Comparison of ENCODE assay signal across 10 cellular contexts in the genomic region with DNA sequence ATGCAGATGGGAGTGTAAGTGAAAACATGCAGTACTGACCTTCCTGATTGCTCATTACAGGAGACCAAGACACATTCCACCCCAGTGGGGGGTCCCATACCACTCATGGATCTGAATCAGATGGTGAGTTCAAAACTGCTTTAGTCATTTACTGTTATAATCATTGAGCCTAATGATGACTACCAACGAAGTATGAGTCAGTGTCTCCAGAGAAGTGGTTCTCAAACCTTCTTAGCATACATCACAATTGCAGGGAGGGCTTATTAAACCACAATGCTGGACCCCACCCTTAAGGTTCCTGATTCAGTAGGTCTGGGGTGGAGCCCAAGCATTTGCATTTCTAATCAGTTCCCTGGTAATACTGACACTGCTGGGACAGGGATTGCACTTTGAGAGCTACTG.
DNase-seq lines count a peak whose midpoint lies in the region; ATAC-seq lines count a peak whose summit lies in the region.
"Had no signal": no experiment of that assay in that cellular context is flagged by ENCODE, and none has a peak within 500 bp of the region (broad histone marks: within the 10 kb centered on the region; RNA-seq: fewer than 3 reads in every experiment).

No MANE protein-coding gene starts in this region.

- H3K4me1 ChIP-seq in HUES48 (ENCODE audit: control insufficient read depth, insufficient read depth, low read length) (peaks cover 28% of the 10 kb centered on the region), adipocyte (ENCODE audit: control insufficient read depth, insufficient read depth, low read length) (peaks cover 65% of the 10 kb centered on the region)

- peak overlapping the region; percentile 85 for H3K27ac ChIP-seq in HUES48 (ENCODE audit: low read depth, low read length)

- H3K36me3 ChIP-seq in HUES48 (ENCODE audit: control insufficient read depth, insufficient read depth, low read length), result no peaks in the 10 kb centered on the region
- peaks cover 70% of the 10 kb centered on the region for H3K36me3 ChIP-seq in adipocyte (ENCODE audit: control insufficient read depth, insufficient read depth, low read length, severe bottlenecking)
- H3K36me3 ChIP-seq: adrenal gland had no signal

- H3K9ac ChIP-seq in HUES48 (ENCODE audit: low read depth, low read length), result no peak overlapping the region
- peak overlapping the region; percentile 45 for H3K9ac ChIP-seq in adipocyte (ENCODE audit: low read length)

- H3K36me3 Mint-ChIP-seq in memory B cell, result peaks cover 52% of the 10 kb centered on the region

- H3K4me1 Mint-ChIP-seq in memory B cell, result peaks cover 33% of the 10 kb centered on the region

- H3K4me3 ChIP-seq in HUES48 (ENCODE audit: low read depth, low read length) (no peak overlapping the region), adipocyte (ENCODE audit: low read length) (no peak overlapping the region)
- H3K4me3 ChIP-seq: adrenal gland had no signal

- H3K4me3 Mint-ChIP-seq in memory B cell, result peak overlapping the region; percentile 2

- H3K27me3 ChIP-seq in HUES48 (ENCODE audit: control insufficient read depth, insufficient read depth, low read length), result no peaks in the 10 kb centered on the region
- H3K27me3 ChIP-seq in adipocyte (replicated peaks; ENCODE audit: control insufficient read depth, insufficient read depth, low read length), result no peaks in the 10 kb centered on the region
- H3K27me3 ChIP-seq: adrenal gland had no signal

- H3K27me3 Mint-ChIP-seq in memory B cell, result no peaks in the 10 kb centered on the region

- ATAC-seq in memory B cell (ENCODE audit: low read depth) (no peak), GM21529 (IDR thresholded peaks at IDR 0.05; ENCODE audit: unreplicated experiment) (no peak)

- DNase-seq in ACHN (peak; percentile 65), adipocyte (ENCODE audit: low read depth) (peak; percentile 74), memory B cell (ENCODE audit: low spot score in 2 of 2) (no peak), ureter (ENCODE audit: low spot score) (no peak), NCI-H2029 (lab: John Stamatoyannopoulos, UW) (no peak), NCI-H526 (lab: John Stamatoyannopoulos, UW) (no peak)
- DNase-seq: KG1 had no signal

- H3K27ac Mint-ChIP-seq in memory B cell, result peak overlapping the region; percentile 80

- H3K9me3 Mint-ChIP-seq in memory B cell, result peaks cover 3% of the 10 kb centered on the region

- in situ Hi-C loops in ACHN (cut with HindIII; ENCODE audit: low pct_ligation_motif_present, low pct_unique_long_range_greater_than_20kb, low sequenced_read_pairs), result no loop called here

- H3K9me3 ChIP-seq in HUES48 (ENCODE audit: control insufficient read depth, insufficient read depth, low read length), result no peaks in the 10 kb centered on the region
- peaks cover 3% of the 10 kb centered on the region for H3K9me3 ChIP-seq in adipocyte (ENCODE audit: control insufficient read depth, low read length)
- H3K9me3 ChIP-seq: adrenal gland had no signal

Comparison
In these comparisons a context has a peak if more than half of its experiments do, and no peak if none do; other contexts are left out.
1. DNase-seq: peak in ACHN (single experiment) and adipocyte (single experiment); none in memory B cell (0 of 2), ureter (single experiment), NCI-H2029 (single experiment) and NCI-H526 (0 of 2).